In genomic region chr1:48258106-48258505, GRCh38 we compare ENCODE assay signal across 35 cellular contexts. TPM values are rescaled to one million over a fixed set of nuclear protein-coding genes. Genes with fewer than 3 reads are reported as not detected.
DNase-seq lines count a peak whose midpoint lies in the region; ATAC-seq and TF ChIP-seq lines count a peak whose summit lies in the region.
"Had no signal": no experiment of that assay in that cellular context is flagged by ENCODE, and none has a peak within 500 bp of the region (broad histone marks: within the 10 kb centered on the region; RNA-seq: fewer than 3 reads in every experiment).

No MANE protein-coding gene starts in this region.

- no peak overlapping the region for H3K27ac ChIP-seq in right atrium auricular region
- no peak overlapping the region for H3K27ac ChIP-seq in left ventricle myocardium inferior (replicated peaks)
- H3K27ac ChIP-seq: 22Rv1; A549; BLaER1; BLaER1 treated with 17β-estradiol and CSF1 and Interleukin-3, amounts not matched to agents 10 nM and 100 nM; C4-2B had no signal

- no peaks in the 10 kb centered on the region for H3K9me3 ChIP-seq in right atrium auricular region
- H3K9me3 ChIP-seq in left ventricle myocardium inferior (replicated peaks): no peaks in the 10 kb centered on the region
- H3K9me3 ChIP-seq: A549; BE2C; BLaER1; BLaER1 treated with 17β-estradiol and CSF1 and Interleukin-3, amounts not matched to agents 10 nM and 100 nM; Caco-2 had no signal

- no peak for TF ChIP-seq CTCF in right atrium auricular region (IDR thresholded peaks at IDR 0.05)
- no peak for TF ChIP-seq CTCF in left ventricle myocardium inferior (IDR thresholded peaks at IDR 0.05; ENCODE audit: borderline replicate concordance)

- H3K36me3 ChIP-seq in right atrium auricular region (no peaks in the 10 kb centered on the region), left ventricle myocardium inferior (no peaks in the 10 kb centered on the region)
- H3K36me3 ChIP-seq: BE2C; BLaER1; BLaER1 treated with 17β-estradiol and CSF1 and Interleukin-3, amounts not matched to agents 10 nM and 100 nM had no signal

- no peak overlapping the region for H3K4me3 ChIP-seq in right atrium auricular region
- no peak overlapping the region for H3K4me3 ChIP-seq in left ventricle myocardium inferior
- H3K4me3 ChIP-seq: A549; BLaER1; BLaER1 treated with 17β-estradiol and CSF1 and Interleukin-3, amounts not matched to agents 10 nM and 100 nM had no signal

- H3K27me3 ChIP-seq in right atrium auricular region (no peaks in the 10 kb centered on the region), left ventricle myocardium inferior (ENCODE audit: low read depth) (no peaks in the 10 kb centered on the region)
- H3K27me3 ChIP-seq: BE2C; BLaER1; BLaER1 treated with 17β-estradiol and CSF1 and Interleukin-3, amounts not matched to agents 10 nM and 100 nM had no signal

- peak; percentile 50 for ATAC-seq in Right ventricle myocardium inferior
- ATAC-seq in Right ventricle myocardium superior (ENCODE audit: poor library complexity): peak; percentile 52
- peak; percentile 64 for ATAC-seq in left ventricle myocardium superior
- ATAC-seq: A549; CD8-positive, alpha-beta T cell had no signal

- DNase-seq in Right ventricle myocardium inferior (ENCODE audit: missing footprints) (no peak), cardiac septum (ENCODE audit: low spot score) (no peak), Right ventricle myocardium superior (no peak), right atrium auricular region (ENCODE audit: low spot score) (no peak), left ventricle myocardium superior (no peak), left ventricle myocardium inferior (no peak)
- DNase-seq: 8988T; ACHN; AML-193; BE2C; C1 segment of cervical spinal cord; Caco-2; Calu3; CD4-positive, alpha-beta memory T cell; CD4-positive, alpha-beta T cell; CD4-positive, CD25-positive, alpha-beta regulatory T cell; CD8-positive, alpha-beta memory T cell; CD8-positive, alpha-beta T cell; COR-L47; DMS 273 treated with DMSO at 0.1 percent for 48 hours; DMS153; DMS53; DMS79; DMS79 treated with DMSO at 0.1 percent for 48 hours; DND-41; EL had no signal

- H3K4me1 ChIP-seq in right atrium auricular region (no peaks in the 10 kb centered on the region), left ventricle myocardium inferior (peaks cover 7% of the 10 kb centered on the region)
- H3K4me1 ChIP-seq: A549; BE2C; BLaER1; BLaER1 treated with 17β-estradiol and CSF1 and Interleukin-3, amounts not matched to agents 10 nM and 100 nM; Caco-2 had no signal

- intact Hi-C loops in Right ventricle myocardium inferior (cut with DNase I): no loop called here
- intact Hi-C loops in cardiac septum (cut with DNase I): no loop called here
- intact Hi-C loops in Right ventricle myocardium superior (cut with DNase I): no loop called here
- intact Hi-C loops in left ventricle myocardium superior (cut with micrococcal nuclease): no loop called here
- intact Hi-C loops in left ventricle myocardium inferior (cut with micrococcal nuclease): loop anchor here (10.0 kb wide), 1 partner anchor 237 kb away; no protein-coding TSS in a partner anchor

RNA-seq across cellular contexts. Expression of gene SLC5A9, which starts 35.6 kb away (rescaled TPM):
- total RNA-seq in Right ventricle myocardium inferior (0.16 TPM), cardiac septum (0.57 TPM), Right ventricle myocardium superior (0.13 TPM), right atrium auricular region (not detected), left ventricle myocardium superior (0.17 TPM), left ventricle myocardium inferior (0.36 TPM)
- total RNA-seq: A172; A673; B cell; CD4-positive, alpha-beta memory T cell; CD4-positive, alpha-beta T cell; CD4-positive, CD25-positive, alpha-beta regulatory T cell; CD8-positive, alpha-beta memory T cell; CD8-positive, alpha-beta T cell; Daoy had no signal
